8 cellular contexts compared by ENCODE assay signal in genomic region chr9:89549031-89549644, GRCh38. TPM values are rescaled to one million over a fixed set of nuclear protein-coding genes. Genes with fewer than 3 reads are reported as not detected.
DNase-seq lines count a peak whose midpoint lies in the region; ATAC-seq and TF ChIP-seq lines count a peak whose summit lies in the region.

No MANE protein-coding gene starts in this region.

- no peaks in the 10 kb centered on the region for H3K36me3 ChIP-seq in PC-9 (ENCODE audit: low read depth)
- H3K36me3 ChIP-seq in fibroblast of lung (ENCODE audit: control insufficient read depth, insufficient read depth, low read length), result no peaks in the 10 kb centered on the region
- no peaks in the 10 kb centered on the region for H3K36me3 ChIP-seq in neuronal stem cell (replicated peaks in 1 of 2; ENCODE audit: control insufficient read depth in 2 of 2, insufficient read depth in 2 of 2, low read length in 2 of 2)

- H4K91ac ChIP-seq in neuronal stem cell (ENCODE audit: low read depth, low read length, poor library complexity), result no peak overlapping the region

- H3K79me1 ChIP-seq in neuronal stem cell (ENCODE audit: low read depth, low read length), result no peaks in the 10 kb centered on the region

- no peak overlapping the region for H2BK120ac ChIP-seq in neuronal stem cell (ENCODE audit: low read depth, low read length)

- no peaks in the 10 kb centered on the region for H3F3A ChIP-seq in PC-9 (ENCODE audit: insufficient read depth, low read depth)

- H2BK5ac ChIP-seq in neuronal stem cell (ENCODE audit: low read length), result no peak overlapping the region

- peaks cover 5% of the 10 kb centered on the region; the same call in 1 of the 2 replicates for H3K27me3 ChIP-seq in PC-9 (ENCODE audit: insufficient read depth, low read depth)
- H3K27me3 ChIP-seq in fibroblast of lung (ENCODE audit: control insufficient read depth, insufficient read depth, low read length), result no peaks in the 10 kb centered on the region
- peaks cover 0 to 7% (median 0%) of the 10 kb centered on the region in 3 experiments for H3K27me3 ChIP-seq in neuronal stem cell (ENCODE audit: control insufficient read depth in 3 of 3, insufficient read depth in 3 of 3, low read depth in 1 of 3, low read length in 3 of 3)

- peaks cover 3% of the 10 kb centered on the region for H3K36me3 Mint-ChIP-seq in activated T-cell treated with anti-CD3 and anti-CD28 coated beads, Interleukin-2, amount 50 U/mL, for 4 hours (ENCODE audit: insufficient read depth)

- H4K8ac ChIP-seq in neuronal stem cell (ENCODE audit: low read depth, low read length), result no peak overlapping the region

- H3K4me1 Mint-ChIP-seq in activated T-cell treated with anti-CD3 and anti-CD28 coated beads, Interleukin-2, amount 50 U/mL, for 4 hours (ENCODE audit: low read depth), result peaks cover 16% of the 10 kb centered on the region

- no peak overlapping the region for H2AK5ac ChIP-seq in neuronal stem cell (ENCODE audit: low read depth, low read length)

- CTCF ChIA-PET in PC-9 (lab: Charles Lee), result interaction anchor here (0.6 to 1.8 kb wide), 8 partner anchors 14 to 230 kb away, joined by 3 to 6 read pairs (median 3); partner anchors contain the start of gene SECISBP2

- H2AFZ ChIP-seq in PC-9, result no peak overlapping the region
- H2AFZ ChIP-seq in fibroblast of lung (ENCODE audit: low read length), result no peak overlapping the region
- H2AFZ ChIP-seq in neuronal stem cell (ENCODE audit: low read length), result no peak overlapping the region

- H3K79me2 ChIP-seq in PC-9 (ENCODE audit: low read depth) (no peaks in the 10 kb centered on the region), fibroblast of lung (ENCODE audit: control insufficient read depth, insufficient read depth, low read length) (no peaks in the 10 kb centered on the region)

- H3K9me3 Mint-ChIP-seq in activated T-cell treated with anti-CD3 and anti-CD28 coated beads, Interleukin-2, amount 50 U/mL, for 4 hours, result peaks cover 13% of the 10 kb centered on the region

- H3K9ac ChIP-seq in fibroblast of lung (ENCODE audit: insufficient read depth, low read length), result no peak overlapping the region
- H3K9ac ChIP-seq in neuronal stem cell (ENCODE audit: low read depth, low read length, poor library complexity), result no peak overlapping the region

- peak; percentile 97 for ATAC-seq in GM21381 (IDR thresholded peaks at IDR 0.05; ENCODE audit: unreplicated experiment)
- peak; percentile 97 to 99 for ATAC-seq in activated T-cell treated with anti-CD3 and anti-CD28 coated beads, Interleukin-2, amount 50 U/mL, for 4 hours

- intact Hi-C loops in PC-9 (cut with micrococcal nuclease; ENCODE audit: unreplicated experiment), result loop anchor here (1.0 to 5.0 kb wide), 2 partner anchors 172 to 231 kb away; partner anchors contain the start of gene SECISBP2

- no peaks in the 10 kb centered on the region for H3K9me2 ChIP-seq in PC-9 (ENCODE audit: insufficient read depth)

- H3K23ac ChIP-seq in neuronal stem cell (ENCODE audit: low read depth, low read length, poor library complexity), result no peak overlapping the region

- H2BK12ac ChIP-seq in neuronal stem cell (ENCODE audit: low read length), result no peak overlapping the region

- POLR2A ChIA-PET in PC-9 (lab: Charles Lee; ENCODE audit: unreplicated experiment), result interaction anchor here (0.7 to 0.8 kb wide), 2 partner anchors 18 to 550 kb away, joined by 4 to 8 read pairs; no protein-coding TSS in a partner anchor

- H3K4ac ChIP-seq in neuronal stem cell (ENCODE audit: low read length), result no peak overlapping the region

- WGBS in neuronal stem cell (ENCODE audit: extremely low coverage in 2 of 2, insufficient read length in 2 of 2, insufficient replicate concordance in 1 of 2), 2 donors, result no CpG with 5 or more reads among the region's 5 CpGs

- peak; percentile 89 for DNase-seq in D341Med (ENCODE audit: low spot score)
- peak; percentile 79 for DNase-seq in HuH-7 (ENCODE audit: low spot score)
- DNase-seq in PC-9, result peak in 1 of 2 experiments; percentile 75
- DNase-seq in activated T-cell treated with anti-CD3 and anti-CD28 coated beads, Interleukin-2, amount 50 U/mL, for 4 hours, result peak; percentile 89
- peak; percentile 37 to 62 for DNase-seq in fibroblast of lung (ENCODE audit: low read depth in 2 of 2)
- DNase-seq in neuronal stem cell (ENCODE audit: low spot score), result peak; percentile 44
- DNase-seq in superior temporal gyrus (ENCODE audit: extremely low spot score), result peak; percentile 93

- no TSS peak for BruUV-seq in PC-9 (replicated peaks; lab: Mats Ljungman, UMichigan)

- H3K9me3 ChIP-seq in PC-9 (ENCODE audit: insufficient read depth, low read depth), result no peaks in the 10 kb centered on the region; the same call in 1 of the 2 replicates
- no peaks in the 10 kb centered on the region for H3K9me3 ChIP-seq in fibroblast of lung (ENCODE audit: control insufficient read depth, insufficient read depth, low read depth, low read length)
- H3K9me3 ChIP-seq in neuronal stem cell (replicated peaks in 1 of 2; ENCODE audit: control insufficient read depth in 2 of 2, insufficient read depth in 1 of 2, low read depth in 1 of 2, low read length in 2 of 2), result peaks cover 2 to 8% of the 10 kb centered on the region in 2 donors

- no peak overlapping the region for H3K4me3 Mint-ChIP-seq in activated T-cell treated with anti-CD3 and anti-CD28 coated beads, Interleukin-2, amount 50 U/mL, for 4 hours

- no peak overlapping the region for H3K18ac ChIP-seq in neuronal stem cell (ENCODE audit: low read length)

- H3K27ac ChIP-seq in PC-9 (no peak overlapping the region), fibroblast of lung (ENCODE audit: insufficient read depth, low read length) (no peak overlapping the region), neuronal stem cell (replicated peaks; ENCODE audit: low read length) (no peak overlapping the region)

- no peak overlapping the region for H3K14ac ChIP-seq in neuronal stem cell (ENCODE audit: low read length)

- H3K4me1 ChIP-seq in PC-9 (replicated peaks; ENCODE audit: insufficient read depth), result no peaks in the 10 kb centered on the region
- H3K4me1 ChIP-seq in fibroblast of lung (ENCODE audit: control insufficient read depth, extremely low read depth, insufficient read depth, low read length), result no peaks in the 10 kb centered on the region
- H3K4me1 ChIP-seq in neuronal stem cell (ENCODE audit: control insufficient read depth in 2 of 2, insufficient read depth in 1 of 2, low read depth in 1 of 2, low read length in 2 of 2), result no peaks in the 10 kb centered on the region

- TF ChIP-seq CTCF in PC-9 (conservative IDR thresholded peaks at IDR 0.05) (peak; percentile 88), fibroblast of lung (conservative IDR thresholded peaks at IDR 0.05 in 1 of 2, IDR thresholded peaks at IDR 0.05 in 1 of 2; ENCODE audit: low read depth in 1 of 2, low read length in 2 of 2) (peak; percentile 88 to 94)

- H3K4me2 ChIP-seq in PC-9 (no peak overlapping the region), fibroblast of lung (ENCODE audit: extremely low read depth, insufficient read depth, low read length) (no peak overlapping the region), neuronal stem cell (ENCODE audit: insufficient read depth, low read length, poor library complexity, severe bottlenecking) (no peak overlapping the region)

- no peaks in the 10 kb centered on the region for H3K27me3 Mint-ChIP-seq in activated T-cell treated with anti-CD3 and anti-CD28 coated beads, Interleukin-2, amount 50 U/mL, for 4 hours (ENCODE audit: low read depth)

- H3K4me3 ChIP-seq in PC-9 (no peak overlapping the region), fibroblast of lung (replicated peaks in 1 of 4; ENCODE audit: control extremely low read depth in 1 of 4, insufficient read depth in 1 of 4, low read depth in 3 of 4, low read length in 4 of 4) (no peak overlapping the region), neuronal stem cell (ENCODE audit: low read length in 2 of 2) (no peak overlapping the region)

- no peak overlapping the region for H2BK15ac ChIP-seq in neuronal stem cell (ENCODE audit: low read length)

- H4K20me1 ChIP-seq in PC-9 (ENCODE audit: insufficient read depth) (no peaks in the 10 kb centered on the region), fibroblast of lung (ENCODE audit: control insufficient read depth, extremely low read depth, insufficient read depth, low read length) (no peaks in the 10 kb centered on the region)

RNA-seq across cellular contexts. Expression of gene SEMA4D, which starts 51.2 kb away (rescaled TPM):
- total RNA-seq in PC-9 (2021), result 48.4 and 58.3 TPM in 2 replicates
- total RNA-seq in activated T-cell treated with anti-CD3 and anti-CD28 coated beads, Interleukin-2, amount 50 U/mL, for 4 hours, result 100 to 1,000 TPM; 248 to 348 (median 344) TPM
- 2.6 TPM in 2 replicates for total RNA-seq in fibroblast of lung
- 0.67 and 0.68 TPM in 2 replicates for polyA plus RNA-seq in fibroblast of lung
- polyA plus RNA-seq in fibroblast of lung (2012), result 0.93 and 1.1 TPM in 2 replicates
- polyA minus RNA-seq in fibroblast of lung (ENCODE audit: low replicate concordance), result 0.59 and 6.9 TPM in 2 replicates
- polyA plus RNA-seq in neuronal stem cell (2013, experiment 1 of 2), result 23.2 TPM
- polyA plus RNA-seq in neuronal stem cell (2013, experiment 2 of 2), result 24.3 TPM

RNA-seq across cellular contexts. Expression of gene GADD45G, which starts 55.7 kb away (rescaled TPM):
- total RNA-seq in PC-9 (2021) (2.4 and 2.9 TPM in 2 replicates), fibroblast of lung (2.3 and 3.5 TPM in 2 replicates)
- total RNA-seq in activated T-cell treated with anti-CD3 and anti-CD28 coated beads, Interleukin-2, amount 50 U/mL, for 4 hours, result 10 to 100 TPM in 1 of 3 donors, 1 to 10 TPM in 2; 5.9 to 16.7 (median 6.4) TPM
- polyA plus RNA-seq in fibroblast of lung, result 0.23 TPM in 1 of 2 replicates, not detected in the other
- 0.41 and 0.91 TPM in 2 replicates for polyA plus RNA-seq in fibroblast of lung (2012)
- polyA minus RNA-seq in fibroblast of lung (ENCODE audit: low replicate concordance), result not detected in 2 replicates
- 0.79 TPM for polyA plus RNA-seq in neuronal stem cell (2013, experiment 1 of 2)
- 0.61 TPM for polyA plus RNA-seq in neuronal stem cell (2013, experiment 2 of 2)

Comparison
In these comparisons a context has a peak if more than half of its experiments do, and no peak if none do; other contexts are left out.
1. RNA of gene SEMA4D, which starts 51.2 kb away (total RNA-seq): 248 to 348 TPM in activated T-cell treated with anti-CD3 and anti-CD28 coated beads, Interleukin-2, amount 50 U/mL, for 4 hours and 48.4 to 58.3 TPM in PC-9; 2.6 TPM in fibroblast of lung; every median in the first group is over 10 times any median in the second.